In genomic region chr12:107571492-107571891, GRCh38 we compare ENCODE assay signal across 2 cellular contexts.
TF ChIP-seq lines count a peak whose summit lies in the region.

No MANE protein-coding gene starts in this region.

TF ChIP-seq in IMR-90, 13 proteins besides CTCF, POLR2A, EP300 and RAD21:
- TF ChIP-seq RFX5 (IDR thresholded peaks at IDR 0.05; ENCODE audit: low read depth, low read length) (no peak), CHD1 (IDR thresholded peaks at IDR 0.05; ENCODE audit: low read depth, low read length) (no peak), ELK1 (IDR thresholded peaks at IDR 0.05; ENCODE audit: borderline replicate concordance, low read depth, low read length) (no peak), NFE2L2 (IDR thresholded peaks at IDR 0.05; ENCODE audit: low read depth, low read length) (no peak), RCOR1 (IDR thresholded peaks at IDR 0.05; ENCODE audit: insufficient replicate concordance, low read length) (no peak), MAFK (IDR thresholded peaks at IDR 0.05; ENCODE audit: low read depth, low read length) (no peak), SMC3 (IDR thresholded peaks at IDR 0.05; ENCODE audit: low read depth, low read length) (no peak), CEBPB (IDR thresholded peaks at IDR 0.05; ENCODE audit: low read depth, low read length) (no peak), MXI1 (IDR thresholded peaks at IDR 0.05; ENCODE audit: borderline replicate concordance, low read depth, low read length) (no peak), BHLHE40 (IDR thresholded peaks at IDR 0.05; ENCODE audit: low read depth, low read length) (no peak), USF2 (IDR thresholded peaks at IDR 0.05; ENCODE audit: low read depth, low read length) (no peak), MAZ (IDR thresholded peaks at IDR 0.05; ENCODE audit: borderline replicate concordance, low read depth, low read length) (no peak), FOS (IDR thresholded peaks at IDR 0.05; ENCODE audit: low read depth, low read length) (no peak)
TF ChIP-seq in IMR-90: peak in this region for 0.

TF ChIP-seq in H1, 55 proteins besides CTCF, POLR2A, EP300 and RAD21:
- no peak for TF ChIP-seq JUND (IDR thresholded peaks at IDR 0.05; ENCODE audit: low read length)
- TF ChIP-seq FOSL1 (IDR thresholded peaks at IDR 0.05; ENCODE audit: insufficient read depth, low read depth, low read length): no peak
- TF ChIP-seq CBX5 (IDR thresholded peaks at IDR 0.05; ENCODE audit: low read depth, low read length): no peak
- no peak for TF ChIP-seq TAF1 (IDR thresholded peaks at IDR 0.05; ENCODE audit: low read depth, low read length)
- no peak for TF ChIP-seq EZH2 (IDR thresholded peaks at IDR 0.05; ENCODE audit: low read depth, low read length, severe bottlenecking)
